Comparison of ENCODE assay signal across 9 cellular contexts in genomic region chr12:56189918-56190694, GRCh38. TPM values are rescaled to one million over a fixed set of nuclear protein-coding genes. Genes with fewer than 3 reads are reported as not detected.
A peak's percentile ranks its signal among the peaks of the same experiment; 100 is the strongest.
DNase-seq lines count a peak whose midpoint lies in the region; ATAC-seq, FAIRE-seq and TF ChIP-seq lines count a peak whose summit lies in the region.
"Had no signal": no experiment of that assay in that cellular context is flagged by ENCODE, and none has a peak within 500 bp of the region (broad histone marks: within the 10 kb centered on the region; RNA-seq: fewer than 3 reads in every experiment).

No MANE protein-coding gene starts in this region.

- no peaks in the 10 kb centered on the region for H3K27me3 ChIP-seq in Karpas-422 (ENCODE audit: low read length)

- peak overlapping the region; percentile 88 to 99 (median 95) for H3K4me3 Mint-ChIP-seq in naive B cell

- H3K9me3 Mint-ChIP-seq in naive B cell = no peaks in the 10 kb centered on the region

- H3K36me3 Mint-ChIP-seq in naive B cell = no peaks in the 10 kb centered on the region

- no peak for FAIRE-seq in RCC 7860 (lab: Jason Lieb, UNC)
- FAIRE-seq: islet of Langerhans had no signal

- no peaks in the 10 kb centered on the region for H3K27me3 Mint-ChIP-seq in naive B cell

- peaks cover 43% of the 10 kb centered on the region for H3K4me1 ChIP-seq in Karpas-422 (ENCODE audit: low read length)

- peaks cover 18% of the 10 kb centered on the region for H3K36me3 ChIP-seq in Karpas-422 (ENCODE audit: insufficient read depth, low read length)

- TF ChIP-seq CTCF in fibroblast of mammary gland (conservative IDR thresholded peaks at IDR 0.05; ENCODE audit: control insufficient read depth, insufficient read depth, low read depth, low read length) = no peak

- no peaks in the 10 kb centered on the region for H3K9me2 ChIP-seq in Karpas-422 (replicated peaks; ENCODE audit: insufficient read depth, low read length)

- H3K27ac ChIP-seq in Karpas-422 (ENCODE audit: low read length) = peak overlapping the region; percentile 66

- peaks cover 44 to 48% (median 46%) of the 10 kb centered on the region in 3 donors for H3K4me1 Mint-ChIP-seq in naive B cell

- peak overlapping the region; percentile 75 for H3K4me3 ChIP-seq in Karpas-422 (ENCODE audit: low read length)
- H3K4me3 ChIP-seq in fibroblast of mammary gland (ENCODE audit: control insufficient read depth, low read depth, low read length) = peak overlapping the region; percentile 98

- H3K27ac Mint-ChIP-seq in naive B cell = peak overlapping the region; percentile 96 to 100 (median 98)

- no peaks in the 10 kb centered on the region for H3K9me3 ChIP-seq in Karpas-422 (ENCODE audit: low read length)

- ATAC-seq in GM21619 (IDR thresholded peaks at IDR 0.05; ENCODE audit: unreplicated experiment) (peak; percentile 28), naive B cell (ENCODE audit: low read depth in 2 of 2) (peak; percentile 37 to 38)

- H3K9ac ChIP-seq in Karpas-422 (ENCODE audit: low read length) = peak overlapping the region; percentile 80

- no peaks in the 10 kb centered on the region for H4K20me1 ChIP-seq in Karpas-422 (ENCODE audit: insufficient read depth, low read depth, low read length)

- H3K79me2 ChIP-seq in Karpas-422 (ENCODE audit: low read length) = peaks cover 42% of the 10 kb centered on the region

- DNase-seq in CMK (ENCODE audit: low read depth) (peak; percentile 64), Karpas-422 (peak; percentile 96), RCC 7860 (ENCODE audit: low spot score) (peak; percentile 81), fibroblast of mammary gland (ENCODE audit: low read depth) (peak; percentile 87), naive B cell (peak; percentile 62)
- peak; percentile 46 to 73 for DNase-seq in activated T-helper 1 cell treated with anti-CD3 and anti-CD28 coated beads, Interleukin-2, amount 50 U/mL, for 16 hours (ENCODE audit: low read depth in 1 of 2, low spot score in 1 of 2)
- DNase-seq in stimulated activated CD8-positive, alpha-beta memory T cell treated with anti-CD3 and anti-CD28 coated beads, Interleukin-7, amount 100 ng/mL, for 4 hours (ENCODE audit: low read depth in 2 of 2) = peak; percentile 61

- H2AFZ ChIP-seq in Karpas-422 (ENCODE audit: low read length) = peak overlapping the region; percentile 89; the same call in 1 of the 2 replicates

- peak overlapping the region; percentile 90 for H3K4me2 ChIP-seq in Karpas-422 (ENCODE audit: low read depth, low read length, poor library complexity, severe bottlenecking)

RNA-seq across cellular contexts. Expression of gene SMARCC2, which starts 0.8 kb away (rescaled TPM):
- total RNA-seq in Karpas-422 (2014; rRNA removed; shearing (Covaris generic); ENCODE audit: low replicate concordance) = 26.2 and 42.2 TPM in 2 replicates
- 100 to 1,000 TPM in 1 of 6 donors, 10 to 100 TPM in 5; 33.3 to 112 (median 64.8) TPM for polyA plus RNA-seq in naive B cell (ENCODE audit: low read depth in 6 of 6)

RNA-seq across cellular contexts. Expression of gene RNF41, which starts 31.6 kb away (rescaled TPM):
- 52.0 and 63.6 TPM in 2 replicates for total RNA-seq in Karpas-422 (2014; rRNA removed; shearing (Covaris generic); ENCODE audit: low replicate concordance)
- 100 to 1,000 TPM in 5 of 6 donors, 10 to 100 TPM in 1; 95.2 to 136 (median 109) TPM for polyA plus RNA-seq in naive B cell (ENCODE audit: low read depth in 6 of 6)

RNA-seq across cellular contexts. Expression of gene MYL6, which starts 31.9 kb away (rescaled TPM):
- total RNA-seq in Karpas-422 (2014; rRNA removed; shearing (Covaris generic); ENCODE audit: low replicate concordance) = 640 and 780 TPM in 2 replicates
- polyA plus RNA-seq in naive B cell (ENCODE audit: low read depth in 6 of 6) = 1,000 to 10,000 TPM; 1,680 to 2,679 (median 1,914) TPM

RNA-seq across cellular contexts. Expression of gene NABP2, which starts 34.0 kb away (rescaled TPM):
- total RNA-seq in Karpas-422 (2014; rRNA removed; shearing (Covaris generic); ENCODE audit: low replicate concordance) = 45.6 and 54.2 TPM in 2 replicates
- polyA plus RNA-seq in naive B cell (ENCODE audit: low read depth in 6 of 6) = 1 to 10 TPM in 5 of 6 donors, under 1 TPM in 1; 0.73 to 5.7 (median 3.9) TPM

RNA-seq across cellular contexts. Expression of gene MYL6B, which starts 37.7 kb away (rescaled TPM):
- 33.1 and 94.4 TPM in 2 replicates for total RNA-seq in Karpas-422 (2014; rRNA removed; shearing (Covaris generic); ENCODE audit: low replicate concordance)
- polyA plus RNA-seq in naive B cell (ENCODE audit: low read depth in 6 of 6) = 10 to 100 TPM; 14.2 to 35.1 (median 20.2) TPM

Comparison
In these comparisons a context has a peak if more than half of its experiments do, and no peak if none do; other contexts are left out.
1. Peak in every context shown above with its lines: DNase-seq, ATAC-seq, H3K4me3 ChIP-seq and H3K27ac ChIP-seq.